In genomic region chr4:38677466-38677865, GRCh38 we compare ENCODE assay signal across 13 cellular contexts. TPM values are rescaled to one million over a fixed set of nuclear protein-coding genes. Genes with fewer than 3 reads are reported as not detected.
A peak's percentile ranks its signal among the peaks of the same experiment; 100 is the strongest.
DNase-seq lines count a peak whose midpoint lies in the region; ATAC-seq, FAIRE-seq and TF ChIP-seq lines count a peak whose summit lies in the region.
"Had no signal": no experiment of that assay in that cellular context is flagged by ENCODE, and none has a peak within 500 bp of the region (broad histone marks: within the 10 kb centered on the region; RNA-seq: fewer than 3 reads in every experiment).

No MANE protein-coding gene starts in this region.

- H2AFZ ChIP-seq in astrocyte (ENCODE audit: low read depth, low read length), result no peak overlapping the region

- no peak for DNase-seq in activated CD4-positive, alpha-beta memory T cell treated with anti-CD3 and anti-CD28 coated beads for 36 hours
- no peak for DNase-seq in activated CD4-positive, alpha-beta memory T cell treated with anti-CD3 and anti-CD28 coated beads, Interleukin-2, amount 10 ng/mL, durations not matched to agents 7 days and 5 days
- DNase-seq in astrocyte (ENCODE audit: low read depth) (no peak), NCI-H2107 (lab: John Stamatoyannopoulos, UW) (no peak), NCI-H446 treated with DMSO at 0.1 percent for 48 hours (lab: John Stamatoyannopoulos, UW) (no peak)
- DNase-seq: naive B cell; NCI-H2029 treated with DMSO at 0.1 percent for 48 hours; NK-92 treated with Interleukin-12 subunit alpha and Interleukin-12 subunit beta, amount 100 ng/mL, for 24 hours; SHP77 had no signal

- H3K4me1 ChIP-seq in astrocyte (ENCODE audit: insufficient read depth, low read length) (peaks cover 64% of the 10 kb centered on the region), mucosa of rectum (ENCODE audit: control insufficient read depth in 2 of 2, insufficient read depth in 2 of 2, low read length in 2 of 2) (peaks cover 34 to 56% of the 10 kb centered on the region in 2 donors), subcutaneous abdominal adipose tissue (ENCODE audit: control insufficient read depth in 5 of 5, insufficient read depth in 5 of 5, low read length in 5 of 5) (peaks cover 26 to 76% (median 69%) of the 10 kb centered on the region in 5 donors)

- CTCF ChIA-PET in activated CD4-positive, alpha-beta memory T cell treated with anti-CD3 and anti-CD28 coated beads for 36 hours (lab: Charles Lee), result interaction anchor here (1.1 to 6.0 kb wide), 7 partner anchors 10 to 500 kb away, joined by 3 to 165 read pairs (median 15); no protein-coding TSS in a partner anchor
- CTCF ChIA-PET in activated CD4-positive, alpha-beta memory T cell treated with anti-CD3 and anti-CD28 coated beads, Interleukin-2, amount 10 ng/mL, durations not matched to agents 7 days and 5 days (lab: Charles Lee), result interaction anchor here (2.5 to 6.0 kb wide), 3 partner anchors 358 to 615 kb away, joined by 13 to 89 read pairs (median 77); no protein-coding TSS in a partner anchor

- peak overlapping the region; percentile 66 for H3K9ac ChIP-seq in astrocyte (ENCODE audit: low read length)
- H3K9ac ChIP-seq in mucosa of rectum (ENCODE audit: low read depth in 1 of 2, low read length in 2 of 2), result peak overlapping the region in 1 of 2 donors; percentile 14
- H3K9ac ChIP-seq in subcutaneous abdominal adipose tissue (ENCODE audit: low read length in 5 of 5), result no peak overlapping the region

- H3K36me3 Mint-ChIP-seq in activated CD4-positive, alpha-beta memory T cell treated with anti-CD3 and anti-CD28 coated beads for 36 hours, result peaks cover 11% of the 10 kb centered on the region
- H3K36me3 Mint-ChIP-seq in activated CD4-positive, alpha-beta memory T cell treated with anti-CD3 and anti-CD28 coated beads, Interleukin-2, amount 10 ng/mL, durations not matched to agents 7 days and 5 days (ENCODE audit: low read depth), result peaks cover 19% of the 10 kb centered on the region
- peaks cover 8% of the 10 kb centered on the region for H3K36me3 Mint-ChIP-seq in astrocyte (ENCODE audit: low read depth, unreplicated experiment)

- peaks cover 69% of the 10 kb centered on the region for H3K4me1 Mint-ChIP-seq in activated CD4-positive, alpha-beta memory T cell treated with anti-CD3 and anti-CD28 coated beads for 36 hours (ENCODE audit: low read depth)
- peaks cover 39% of the 10 kb centered on the region for H3K4me1 Mint-ChIP-seq in activated CD4-positive, alpha-beta memory T cell treated with anti-CD3 and anti-CD28 coated beads, Interleukin-2, amount 10 ng/mL, durations not matched to agents 7 days and 5 days
- peaks cover 48% of the 10 kb centered on the region for H3K4me1 Mint-ChIP-seq in astrocyte (ENCODE audit: low read depth, unreplicated experiment)

- peak overlapping the region; percentile 63 for H3K4me2 ChIP-seq in astrocyte (ENCODE audit: low read length)

- no peaks in the 10 kb centered on the region for H3K27me3 ChIP-seq in astrocyte (ENCODE audit: insufficient read depth, low read length)
- H3K27me3 ChIP-seq in mucosa of rectum (ENCODE audit: control insufficient read depth in 2 of 2, insufficient read depth in 2 of 2, low read length in 2 of 2), result no peaks in the 10 kb centered on the region
- H3K27me3 ChIP-seq in subcutaneous abdominal adipose tissue (ENCODE audit: control insufficient read depth in 5 of 5, insufficient read depth in 4 of 5, low read length in 5 of 5), result no peaks in the 10 kb centered on the region

- peaks cover 97% of the 10 kb centered on the region for H3K79me2 ChIP-seq in astrocyte (ENCODE audit: insufficient read depth, low read length)

- TF ChIP-seq CTCF in astrocyte (IDR thresholded peaks at IDR 0.05; ENCODE audit: insufficient read depth, low read depth, low read length), result no peak

- no peak overlapping the region for H3K4me3 Mint-ChIP-seq in activated CD4-positive, alpha-beta memory T cell treated with anti-CD3 and anti-CD28 coated beads for 36 hours
- H3K4me3 Mint-ChIP-seq in activated CD4-positive, alpha-beta memory T cell treated with anti-CD3 and anti-CD28 coated beads, Interleukin-2, amount 10 ng/mL, durations not matched to agents 7 days and 5 days, result no peak overlapping the region
- H3K4me3 Mint-ChIP-seq in astrocyte (ENCODE audit: unreplicated experiment), result no peak overlapping the region
- H3K4me3 Mint-ChIP-seq: naive B cell had no signal

- intact Hi-C loops in activated CD4-positive, alpha-beta memory T cell treated with anti-CD3 and anti-CD28 coated beads for 36 hours (cut with micrococcal nuclease), result loop anchor here (5.0 kb wide), 2 partner anchors 55 to 785 kb away; partner anchors contain the start of gene TBC1D1

- H3K4me3 ChIP-seq in astrocyte (ENCODE audit: insufficient read depth, low read depth, low read length) (no peak overlapping the region), mucosa of rectum (ENCODE audit: low read length in 2 of 2) (no peak overlapping the region), subcutaneous abdominal adipose tissue (ENCODE audit: low read depth in 1 of 5, low read length in 5 of 5) (no peak overlapping the region)
- H3K4me3 ChIP-seq: thoracic aorta had no signal

- FAIRE-seq in astrocyte (lab: Jason Lieb, UNC), result no peak

- H3K36me3 ChIP-seq in astrocyte (ENCODE audit: insufficient read depth, low read length), result peaks cover 13% of the 10 kb centered on the region
- peaks cover 13 to 18% of the 10 kb centered on the region in 2 donors for H3K36me3 ChIP-seq in mucosa of rectum (ENCODE audit: control insufficient read depth in 2 of 2, insufficient read depth in 2 of 2, low read length in 2 of 2)
- H3K36me3 ChIP-seq in subcutaneous abdominal adipose tissue (ENCODE audit: control insufficient read depth in 5 of 5, insufficient read depth in 5 of 5, low read length in 5 of 5), result peaks cover 4 to 23% (median 11%) of the 10 kb centered on the region in 5 donors

- H4K20me1 ChIP-seq in astrocyte (ENCODE audit: insufficient read depth, low read length), result peaks cover 75% of the 10 kb centered on the region

- ATAC-seq in HG02623 (IDR thresholded peaks at IDR 0.05; ENCODE audit: unreplicated experiment), result no peak

- no peaks in the 10 kb centered on the region for H3K27me3 Mint-ChIP-seq in activated CD4-positive, alpha-beta memory T cell treated with anti-CD3 and anti-CD28 coated beads for 36 hours
- H3K27me3 Mint-ChIP-seq in activated CD4-positive, alpha-beta memory T cell treated with anti-CD3 and anti-CD28 coated beads, Interleukin-2, amount 10 ng/mL, durations not matched to agents 7 days and 5 days, result no peaks in the 10 kb centered on the region
- H3K27me3 Mint-ChIP-seq in astrocyte (ENCODE audit: low read depth, unreplicated experiment), result no peaks in the 10 kb centered on the region
- H3K27me3 Mint-ChIP-seq: naive B cell had no signal

- H3K9me3 ChIP-seq in astrocyte (ENCODE audit: insufficient read depth, low read depth, low read length) (no peaks in the 10 kb centered on the region), mucosa of rectum (ENCODE audit: control insufficient read depth in 2 of 2, low read length in 2 of 2) (no peaks in the 10 kb centered on the region), subcutaneous abdominal adipose tissue (ENCODE audit: control insufficient read depth in 5 of 5, low read length in 5 of 5) (no peaks in the 10 kb centered on the region)
- H3K9me3 ChIP-seq: thoracic aorta had no signal

- no peaks in the 10 kb centered on the region for H3K9me3 Mint-ChIP-seq in activated CD4-positive, alpha-beta memory T cell treated with anti-CD3 and anti-CD28 coated beads for 36 hours
- H3K9me3 Mint-ChIP-seq in activated CD4-positive, alpha-beta memory T cell treated with anti-CD3 and anti-CD28 coated beads, Interleukin-2, amount 10 ng/mL, durations not matched to agents 7 days and 5 days, result no peaks in the 10 kb centered on the region
- H3K9me3 Mint-ChIP-seq in astrocyte (ENCODE audit: unreplicated experiment), result no peaks in the 10 kb centered on the region

- H3K27ac Mint-ChIP-seq in activated CD4-positive, alpha-beta memory T cell treated with anti-CD3 and anti-CD28 coated beads for 36 hours, result peak overlapping the region; percentile 1
- H3K27ac Mint-ChIP-seq in activated CD4-positive, alpha-beta memory T cell treated with anti-CD3 and anti-CD28 coated beads, Interleukin-2, amount 10 ng/mL, durations not matched to agents 7 days and 5 days, result no peak overlapping the region
- no peak overlapping the region for H3K27ac Mint-ChIP-seq in astrocyte (ENCODE audit: unreplicated experiment)

- H3K27ac ChIP-seq in astrocyte (ENCODE audit: low read depth, low read length) (peak overlapping the region; percentile 75), mucosa of rectum (ENCODE audit: low read depth in 2 of 2, low read length in 2 of 2) (peak overlapping the region; percentile 41 to 44), subcutaneous abdominal adipose tissue (ENCODE audit: low read depth, low read length) (peak overlapping the region; percentile 15)
- H3K27ac ChIP-seq: thoracic aorta had no signal

- POLR2A ChIA-PET in activated CD4-positive, alpha-beta memory T cell treated with anti-CD3 and anti-CD28 coated beads for 36 hours (lab: Charles Lee), result interaction anchor here (1.3 kb wide), 1 partner anchor 10 kb away, joined by 3 read pairs; no protein-coding TSS in a partner anchor
- POLR2A ChIA-PET in activated CD4-positive, alpha-beta memory T cell treated with anti-CD3 and anti-CD28 coated beads, Interleukin-2, amount 10 ng/mL, durations not matched to agents 7 days and 5 days (lab: Charles Lee), result no interaction called here

RNA-seq across cellular contexts. Expression of gene KLF3, which starts 13.5 kb away (rescaled TPM):
- total RNA-seq in activated CD4-positive, alpha-beta memory T cell treated with anti-CD3 and anti-CD28 coated beads for 36 hours, result 1 to 10 TPM; 9.1 to 9.9 TPM
- total RNA-seq in activated CD4-positive, alpha-beta memory T cell treated with anti-CD3 and anti-CD28 coated beads, Interleukin-2, amount 10 ng/mL, durations not matched to agents 7 days and 5 days, result 10 to 100 TPM; 21.9 to 22.1 TPM
- total RNA-seq in astrocyte, result 35.9 and 40.8 TPM in 2 replicates

Comparison
In these comparisons a context has a peak if more than half of its experiments do, and no peak if none do; other contexts are left out.
1. H3K27ac ChIP-seq: peak in every context shown above with its lines; median percentile 75 in astrocyte; 42 in mucosa of rectum; 15 in subcutaneous abdominal adipose tissue.